ENCODE assay signal across 8 cellular contexts in genomic region chr14:41749425-41749824, GRCh38.
DNase-seq lines count a peak whose midpoint lies in the region; ATAC-seq and TF ChIP-seq lines count a peak whose summit lies in the region.

No MANE protein-coding gene starts in this region.

- peaks cover 7% of the 10 kb centered on the region for H3K4me1 Mint-ChIP-seq in activated T-helper 17 cell treated with anti-CD3 and anti-CD28 coated beads, Interleukin-2, amount 50 U/mL, for 72 hours

- H3K9me3 Mint-ChIP-seq in activated T-helper 17 cell treated with anti-CD3 and anti-CD28 coated beads, Interleukin-2, amount 50 U/mL, for 72 hours = no peaks in the 10 kb centered on the region

- H2AFZ ChIP-seq in neuronal stem cell (ENCODE audit: low read length) (peak overlapping the region; percentile 53), trophoblast cell (ENCODE audit: insufficient read depth, low read length, poor library complexity) (no peak overlapping the region)

- WGBS in neuronal stem cell (ENCODE audit: extremely low coverage in 2 of 2, insufficient read length in 2 of 2, insufficient replicate concordance in 1 of 2), 2 donors = no CpG with 5 or more reads among the region's 5 CpGs
- no CpG with 5 or more reads among the region's 5 CpGs for WGBS in trophoblast cell (ENCODE audit: extremely low coverage, insufficient coverage, insufficient read length)

- H3K4me3 ChIP-seq in AG04449 (ENCODE audit: low read depth, low read length) (peak overlapping the region; percentile 23), neuronal stem cell (ENCODE audit: low read length in 2 of 2) (no peak overlapping the region), trophoblast cell (ENCODE audit: low read depth, low read length) (no peak overlapping the region)

- no peak overlapping the region for H3K23ac ChIP-seq in neuronal stem cell (ENCODE audit: low read depth, low read length, poor library complexity)
- H3K23ac ChIP-seq in trophoblast cell (ENCODE audit: low read length) = no peak overlapping the region

- H3K18ac ChIP-seq in neuronal stem cell (ENCODE audit: low read length) = no peak overlapping the region
- no peak overlapping the region for H3K18ac ChIP-seq in trophoblast cell (ENCODE audit: low read length)

- CTCF ChIA-PET in AG04449 (lab: Yijun Ruan, JAX) = no interaction called here

- peak overlapping the region; percentile 65 for H3K27ac Mint-ChIP-seq in activated T-helper 17 cell treated with anti-CD3 and anti-CD28 coated beads, Interleukin-2, amount 50 U/mL, for 72 hours

- no peaks in the 10 kb centered on the region for H3K4me1 ChIP-seq in neuronal stem cell (ENCODE audit: control insufficient read depth in 2 of 2, insufficient read depth in 1 of 2, low read depth in 1 of 2, low read length in 2 of 2)
- no peaks in the 10 kb centered on the region for H3K4me1 ChIP-seq in trophoblast cell (ENCODE audit: control insufficient read depth in 1 of 2, insufficient read depth in 2 of 2, low read length in 2 of 2)

- no peak overlapping the region for H4K91ac ChIP-seq in neuronal stem cell (ENCODE audit: low read depth, low read length, poor library complexity)
- no peak overlapping the region for H4K91ac ChIP-seq in trophoblast cell (ENCODE audit: low read depth, low read length)

- no peaks in the 10 kb centered on the region for H3K36me3 ChIP-seq in neuronal stem cell (replicated peaks in 1 of 2; ENCODE audit: control insufficient read depth in 2 of 2, insufficient read depth in 2 of 2, low read length in 2 of 2)
- no peaks in the 10 kb centered on the region for H3K36me3 ChIP-seq in trophoblast cell (ENCODE audit: control insufficient read depth in 1 of 2, insufficient read depth in 2 of 2, low read length in 2 of 2)

- H4K12ac ChIP-seq in trophoblast cell (ENCODE audit: low read depth, low read length) = no peak overlapping the region

- H2BK5ac ChIP-seq in neuronal stem cell (ENCODE audit: low read length) (no peak overlapping the region), trophoblast cell (ENCODE audit: low read depth, low read length, poor library complexity) (no peak overlapping the region)

- no peaks in the 10 kb centered on the region for H3K79me2 ChIP-seq in trophoblast cell (ENCODE audit: control insufficient read depth, insufficient read depth, low read length, poor library complexity)

- no peak overlapping the region for H2BK15ac ChIP-seq in neuronal stem cell (ENCODE audit: low read length)

- no peak overlapping the region for H4K8ac ChIP-seq in neuronal stem cell (ENCODE audit: low read depth, low read length)
- no peak overlapping the region for H4K8ac ChIP-seq in trophoblast cell (ENCODE audit: low read depth, low read length)

- H3K9ac ChIP-seq in neuronal stem cell (ENCODE audit: low read depth, low read length, poor library complexity) (no peak overlapping the region), trophoblast cell (ENCODE audit: low read length) (no peak overlapping the region)

- H3K9me3 ChIP-seq in neuronal stem cell (replicated peaks in 1 of 2; ENCODE audit: control insufficient read depth in 2 of 2, insufficient read depth in 1 of 2, low read depth in 1 of 2, low read length in 2 of 2) (no peaks in the 10 kb centered on the region), trophoblast cell (ENCODE audit: insufficient read depth, low read depth, low read length) (no peaks in the 10 kb centered on the region)

- ATAC-seq in GM19043 (IDR thresholded peaks at IDR 0.05; ENCODE audit: low read depth, unreplicated experiment) = peak; percentile 71
- peak; percentile 95 for ATAC-seq in HG03565 (IDR thresholded peaks at IDR 0.05; ENCODE audit: unreplicated experiment)
- peak; percentile 66 for ATAC-seq in activated T-helper 17 cell treated with anti-CD3 and anti-CD28 coated beads, Interleukin-2, amount 50 U/mL, for 72 hours (replicated peaks)
- no peak for ATAC-seq in HG03571 (IDR thresholded peaks at IDR 0.05; ENCODE audit: unreplicated experiment)

- H2BK12ac ChIP-seq in neuronal stem cell (ENCODE audit: low read length) (no peak overlapping the region), trophoblast cell (ENCODE audit: low read length) (no peak overlapping the region)

- H3K14ac ChIP-seq in neuronal stem cell (ENCODE audit: low read length) (no peak overlapping the region), trophoblast cell (ENCODE audit: low read length) (no peak overlapping the region)

- no peaks in the 10 kb centered on the region for H3K36me3 Mint-ChIP-seq in activated T-helper 17 cell treated with anti-CD3 and anti-CD28 coated beads, Interleukin-2, amount 50 U/mL, for 72 hours (ENCODE audit: low read depth)

- H3K27me3 ChIP-seq in neuronal stem cell (ENCODE audit: control insufficient read depth in 3 of 3, insufficient read depth in 3 of 3, low read depth in 1 of 3, low read length in 3 of 3) (no peaks in the 10 kb centered on the region), trophoblast cell (ENCODE audit: insufficient read depth, low read length) (no peaks in the 10 kb centered on the region)

- DNase-seq in AG04449 (ENCODE audit: low read depth, low spot score) (no peak), neuronal stem cell (ENCODE audit: low spot score) (no peak), trophoblast cell (no peak), GM19240 (ENCODE audit: insufficient read length, low spot score) (no peak)

- POLR2A ChIA-PET in AG04449 (lab: Yijun Ruan, JAX) = no interaction called here

- no peak for TF ChIP-seq CTCF in AG04449 (IDR thresholded peaks at IDR 0.05; ENCODE audit: insufficient read depth, low read length, missing control alignments)

- H3K79me1 ChIP-seq in neuronal stem cell (ENCODE audit: low read depth, low read length) = no peaks in the 10 kb centered on the region
- H3K79me1 ChIP-seq in trophoblast cell (ENCODE audit: low read length) = no peaks in the 10 kb centered on the region

- no peak overlapping the region for H3K4ac ChIP-seq in neuronal stem cell (ENCODE audit: low read length)
- H3K4ac ChIP-seq in trophoblast cell (ENCODE audit: low read depth, low read length) = no peak overlapping the region

- H2AK5ac ChIP-seq in neuronal stem cell (ENCODE audit: low read depth, low read length) (no peak overlapping the region), trophoblast cell (ENCODE audit: low read length) (no peak overlapping the region)

- no peak overlapping the region for H3K4me2 ChIP-seq in neuronal stem cell (ENCODE audit: insufficient read depth, low read length, poor library complexity, severe bottlenecking)
- no peak overlapping the region for H3K4me2 ChIP-seq in trophoblast cell (ENCODE audit: low read length)

- H3K27me3 Mint-ChIP-seq in activated T-helper 17 cell treated with anti-CD3 and anti-CD28 coated beads, Interleukin-2, amount 50 U/mL, for 72 hours = no peaks in the 10 kb centered on the region

- no peak overlapping the region for H2BK120ac ChIP-seq in neuronal stem cell (ENCODE audit: low read depth, low read length)
- H2BK120ac ChIP-seq in trophoblast cell (ENCODE audit: insufficient read depth, low read length, poor library complexity) = no peak overlapping the region

- H3K27ac ChIP-seq in neuronal stem cell (replicated peaks; ENCODE audit: low read length) (no peak overlapping the region), trophoblast cell (ENCODE audit: low read depth, low read length) (no peak overlapping the region)

- peak overlapping the region; percentile 75 for H3K4me3 Mint-ChIP-seq in activated T-helper 17 cell treated with anti-CD3 and anti-CD28 coated beads, Interleukin-2, amount 50 U/mL, for 72 hours
